10 cellular contexts compared by ENCODE assay signal in genomic region chr19:39679056-39679790, GRCh38. TPM values are rescaled to one million over a fixed set of nuclear protein-coding genes. Genes with fewer than 3 reads are reported as not detected.
DNase-seq lines count a peak whose midpoint lies in the region; ATAC-seq and TF ChIP-seq lines count a peak whose summit lies in the region.
"Had no signal": no experiment of that assay in that cellular context is flagged by ENCODE, and none has a peak within 500 bp of the region (broad histone marks: within the 10 kb centered on the region; RNA-seq: fewer than 3 reads in every experiment).

No MANE protein-coding gene starts in this region.

- H3F3A ChIP-seq in MM.1S (ENCODE audit: insufficient read depth, low read length) (peaks cover 34% of the 10 kb centered on the region), neural progenitor cell (ENCODE audit: low read depth) (no peaks in the 10 kb centered on the region)

- peak in 2 of 10 experiments; percentile 12 to 43 for DNase-seq in CD4-positive, alpha-beta T cell
- DNase-seq in MM.1S (peak; percentile 81), left ventricle myocardium superior (no peak), HFFc6 (no peak), neural progenitor cell (ENCODE audit: low spot score) (no peak), NCI-H345 treated with DMSO at 0.1 percent for 48 hours (lab: John Stamatoyannopoulos, UW; ENCODE audit: unreplicated experiment) (no peak), ascending aorta (ENCODE audit: low spot score in 2 of 2) (no peak)
- DNase-seq: DND-41 had no signal

- no peaks in the 10 kb centered on the region for H3K9me3 ChIP-seq in CD4-positive, alpha-beta T cell (ENCODE audit: control insufficient read depth, low read length)
- H3K9me3 ChIP-seq in MM.1S (replicated peaks; ENCODE audit: insufficient read depth, low read length), result no peaks in the 10 kb centered on the region
- H3K9me3 ChIP-seq in neural progenitor cell (ENCODE audit: low read depth), result no peaks in the 10 kb centered on the region
- no peaks in the 10 kb centered on the region for H3K9me3 ChIP-seq in ascending aorta

- peak overlapping the region; percentile 73 for H3K27ac Mint-ChIP-seq in CD4-positive, alpha-beta T cell
- H3K27ac Mint-ChIP-seq in HFFc6 (no peak overlapping the region), neural progenitor cell (no peak overlapping the region)

- H2AFZ ChIP-seq in MM.1S (ENCODE audit: low read length) (peak overlapping the region; percentile 47), neural progenitor cell (replicated peaks) (no peak overlapping the region)

- no peaks in the 10 kb centered on the region for H3K9me2 ChIP-seq in MM.1S (replicated peaks; ENCODE audit: insufficient read depth, low read length)

- peaks cover 27% of the 10 kb centered on the region for H3K4me1 Mint-ChIP-seq in CD4-positive, alpha-beta T cell (ENCODE audit: low read depth)
- no peaks in the 10 kb centered on the region for H3K4me1 Mint-ChIP-seq in HFFc6 (ENCODE audit: low read depth)
- no peaks in the 10 kb centered on the region for H3K4me1 Mint-ChIP-seq in neural progenitor cell

- H3K79me2 ChIP-seq in MM.1S (ENCODE audit: low read length) (peaks cover 20% of the 10 kb centered on the region), neural progenitor cell (ENCODE audit: low read depth) (no peaks in the 10 kb centered on the region)

- H3K4me2 ChIP-seq in MM.1S (ENCODE audit: low read depth, low read length), result peak overlapping the region; percentile 89
- no peak overlapping the region for H3K4me2 ChIP-seq in neural progenitor cell

- intact Hi-C loops in CD4-positive, alpha-beta T cell (cut with DNase I, micrococcal nuclease), result loop anchor here in 1 of 2 experiments (10.0 kb wide), 1 partner anchor 554 kb away; the partner anchor contains the start of gene PAK4
- intact Hi-C loops in left ventricle myocardium superior (cut with micrococcal nuclease) (no loop called here), ascending aorta (cut with DNase I) (no loop called here)

- POLR2A ChIA-PET in CD4-positive, alpha-beta T cell (lab: Charles Lee), result no interaction called here

- H3K36me3 ChIP-seq in MM.1S (replicated peaks; ENCODE audit: insufficient read depth, low read length) (no peaks in the 10 kb centered on the region), neural progenitor cell (no peaks in the 10 kb centered on the region), ascending aorta (no peaks in the 10 kb centered on the region)

- peak; percentile 21 for ATAC-seq in CD4-positive, alpha-beta T cell (ENCODE audit: poor library complexity)
- ATAC-seq in GM19463 (IDR thresholded peaks at IDR 0.05; ENCODE audit: unreplicated experiment) (peak; percentile 70), left ventricle myocardium superior (peak; percentile 92)

- H3K9ac ChIP-seq in MM.1S (ENCODE audit: low read length) (peak overlapping the region; percentile 60), neural progenitor cell (no peak overlapping the region)

- no peaks in the 10 kb centered on the region for H3K36me3 Mint-ChIP-seq in CD4-positive, alpha-beta T cell (ENCODE audit: low read depth)
- H3K36me3 Mint-ChIP-seq in HFFc6 (ENCODE audit: low read depth) (no peaks in the 10 kb centered on the region), neural progenitor cell (no peaks in the 10 kb centered on the region)

- H4K20me1 ChIP-seq in MM.1S (ENCODE audit: insufficient read depth, low read length) (no peaks in the 10 kb centered on the region), neural progenitor cell (ENCODE audit: low read depth) (no peaks in the 10 kb centered on the region)

- peak overlapping the region; percentile 23 for H3K4me3 Mint-ChIP-seq in CD4-positive, alpha-beta T cell
- H3K4me3 Mint-ChIP-seq in HFFc6 (no peak overlapping the region), neural progenitor cell (no peak overlapping the region)

- no peak for TF ChIP-seq CTCF in CD4-positive, alpha-beta T cell (IDR thresholded peaks at IDR 0.05)
- TF ChIP-seq CTCF in MM.1S (IDR thresholded peaks at IDR 0.05; ENCODE audit: low read length), result no peak
- no peak for TF ChIP-seq CTCF in HFFc6 (IDR thresholded peaks at IDR 0.05)
- no peak for TF ChIP-seq CTCF in neural progenitor cell (IDR thresholded peaks at IDR 0.05)
- TF ChIP-seq CTCF in ascending aorta (IDR thresholded peaks at IDR 0.05), result no peak

- peaks cover 34% of the 10 kb centered on the region for H3K4me1 ChIP-seq in MM.1S (ENCODE audit: low read length)
- no peaks in the 10 kb centered on the region for H3K4me1 ChIP-seq in neural progenitor cell
- no peaks in the 10 kb centered on the region for H3K4me1 ChIP-seq in ascending aorta

- H3K9me3 Mint-ChIP-seq in CD4-positive, alpha-beta T cell, result no peaks in the 10 kb centered on the region
- H3K9me3 Mint-ChIP-seq in HFFc6 (no peaks in the 10 kb centered on the region), neural progenitor cell (no peaks in the 10 kb centered on the region)

- peaks cover 2% of the 10 kb centered on the region for H3K27me3 Mint-ChIP-seq in CD4-positive, alpha-beta T cell
- H3K27me3 Mint-ChIP-seq in HFFc6 (ENCODE audit: insufficient read depth), result peaks cover 6% of the 10 kb centered on the region
- H3K27me3 Mint-ChIP-seq in neural progenitor cell (ENCODE audit: insufficient read depth, low read depth), result no peaks in the 10 kb centered on the region

- H3K27ac ChIP-seq in CD4-positive, alpha-beta T cell (ENCODE audit: low read depth, low read length), result no peak overlapping the region
- H3K27ac ChIP-seq in MM.1S (ENCODE audit: low read length), result peak overlapping the region; percentile 83
- H3K27ac ChIP-seq in neural progenitor cell, result no peak overlapping the region
- H3K27ac ChIP-seq in ascending aorta, result no peak overlapping the region
- H3K27ac ChIP-seq: epithelial cell of prostate had no signal

- CTCF ChIA-PET in CD4-positive, alpha-beta T cell (lab: Charles Lee), result no interaction called here

- no peaks in the 10 kb centered on the region for H3K27me3 ChIP-seq in CD4-positive, alpha-beta T cell (ENCODE audit: control insufficient read depth, insufficient read depth, low read length)
- H3K27me3 ChIP-seq in MM.1S (replicated peaks; ENCODE audit: insufficient read depth, low read length) (no peaks in the 10 kb centered on the region), neural progenitor cell (no peaks in the 10 kb centered on the region), ascending aorta (no peaks in the 10 kb centered on the region)

- H3K4me3 ChIP-seq in MM.1S (ENCODE audit: low read length) (peak overlapping the region; percentile 81), neural progenitor cell (no peak overlapping the region), ascending aorta (no peak overlapping the region)

RNA-seq across cellular contexts. Expression of gene LGALS16, which starts 23.5 kb away (rescaled TPM):
- total RNA-seq in CD4-positive, alpha-beta T cell, result not detected
- total RNA-seq in left ventricle myocardium superior (not detected), neural progenitor cell (ENCODE audit: low replicate concordance) (not detected in 2 replicates), ascending aorta (not detected)
- not detected for total RNA-seq in HFFc6 (2021; fragmentation: NEBNext Ultra II Directional; extraction: Animal tissue kit (Norgen Biotek cat#: 25700))

RNA-seq across cellular contexts. Expression of gene LGALS14, which starts 25.1 kb away (rescaled TPM):
- not detected for total RNA-seq in CD4-positive, alpha-beta T cell
- total RNA-seq in left ventricle myocardium superior, result not detected
- not detected for total RNA-seq in HFFc6 (2021; fragmentation: NEBNext Ultra II Directional; extraction: Animal tissue kit (Norgen Biotek cat#: 25700))
- total RNA-seq in neural progenitor cell (ENCODE audit: low replicate concordance), result not detected in 2 replicates
- total RNA-seq in ascending aorta, result not detected

RNA-seq across cellular contexts. Expression of gene CLC, which starts 58.6 kb away (rescaled TPM):
- total RNA-seq in CD4-positive, alpha-beta T cell, result not detected
- not detected for total RNA-seq in left ventricle myocardium superior
- total RNA-seq in HFFc6 (2021; fragmentation: NEBNext Ultra II Directional; extraction: Animal tissue kit (Norgen Biotek cat#: 25700)), result not detected
- total RNA-seq in neural progenitor cell (ENCODE audit: low replicate concordance), result not detected in 2 replicates
- not detected for total RNA-seq in ascending aorta

Comparison
In these comparisons a context has a peak if more than half of its experiments do, and no peak if none do; other contexts are left out.
1. ATAC-seq: peak in every context shown above with its lines; median percentile 92 in left ventricle myocardium superior; 70 in GM19463; 21 in CD4-positive, alpha-beta T cell.